ENCODE assay signal across 27 cellular contexts in genomic region chr3:156126467-156126866, GRCh38.
"Had no signal": no experiment of that assay in that cellular context is flagged by ENCODE, and none has a peak within 500 bp of the region (broad histone marks: within the 10 kb centered on the region; RNA-seq: fewer than 3 reads in every experiment).

No MANE protein-coding gene starts in this region.

- DNase-seq: stimulated activated CD4-positive, alpha-beta T cell treated with anti-CD3 and anti-CD28 coated beads, Interleukin-2, amount 100 ng/mL, for 48 hours; stimulated activated CD4-positive, alpha-beta T cell treated with anti-CD3 and anti-CD28 coated beads, Interleukin-4, amount 100 ng/mL, for 1 hour; stimulated activated CD4-positive, alpha-beta T cell treated with anti-CD3 and anti-CD28 coated beads, Interleukin-4, amount 100 ng/mL, for 24 hours; stimulated activated CD4-positive, alpha-beta T cell treated with anti-CD3 and anti-CD28 coated beads, Interleukin-4, amount 100 ng/mL, for 4 hours; stimulated activated CD8-positive, alpha-beta memory T cell treated with anti-CD3 and anti-CD28 coated beads, Interleukin-4, amount 100 ng/mL, for 48 hours; stimulated activated naive B cell treated with anti-CD40 and anti-IgM and Interleukin-4, amounts not matched to agents 10 μg/mL and 1 μg/mL and 100 μg/mL, for 72 hours; stimulated activated naive CD4-positive, alpha-beta T cell; stimulated activated naive CD4-positive, alpha-beta T cell treated with Interleukin-2 at 50 U/mL for 16 hours; stimulated activated naive CD8-positive, alpha-beta T cell treated with anti-CD3 and anti-CD28 coated beads, Interleukin-15, amount 100 ng/mL, for 72 hours; stimulated activated naive CD8-positive, alpha-beta T cell treated with anti-CD3 and anti-CD28 coated beads, Interleukin-15, Interleukin-2, amounts not matched to agents 100 U/mL and 50 U/mL, for 24 hours; stomach; substantia nigra; testis; thyroid gland; tibial artery; transverse colon; upper lobe of left lung; upper lobe of right lung; uterus had no signal

- H3K36me3 ChIP-seq: stomach, suprapubic skin, thoracic aorta, thyroid gland, tibial artery, tibial nerve, transverse colon, upper lobe of left lung, upper lobe of right lung, uterus, vagina had no signal

- H3K27me3 Mint-ChIP-seq: stimulated activated memory B cell treated with anti-CD40 and anti-IgM and Interleukin-4, amounts not matched to agents 10 μg/mL and 1 μg/mL and 100 μg/mL, for 72 hours; stimulated activated naive CD8-positive, alpha-beta T cell treated with anti-CD3 and anti-CD28 coated beads, Interleukin-15, amount 100 ng/mL, for 72 hours had no signal

- H3K27me3 ChIP-seq: stomach, suprapubic skin, testis, thyroid gland, tibial artery, tibial nerve, transverse colon, upper lobe of left lung, upper lobe of right lung, uterus, vagina had no signal

- H3K9me3 ChIP-seq: stomach, suprapubic skin, testis, thoracic aorta, thyroid gland, tibial artery, tibial nerve, transverse colon, upper lobe of left lung, upper lobe of right lung, uterus, vagina had no signal

- H3K4me1 ChIP-seq: stomach, suprapubic skin, transverse colon, upper lobe of left lung, upper lobe of right lung, uterus, vagina had no signal

- H3K9me3 Mint-ChIP-seq: stimulated activated effector memory CD8-positive, alpha-beta T cell treated with anti-CD3 and anti-CD28 coated beads, Interleukin-12 subunit alpha, Interleukin-12 subunit beta, amount 100 ng/mL, for 72 hours; stimulated activated memory B cell treated with anti-CD40 and anti-IgM and Interleukin-4, amounts not matched to agents 10 μg/mL and 1 μg/mL and 100 μg/mL, for 72 hours; stimulated activated naive B cell treated with anti-CD40 and anti-IgM and Interleukin-4, amounts not matched to agents 10 μg/mL and 1 μg/mL and 100 μg/mL, for 72 hours; stimulated activated naive CD8-positive, alpha-beta T cell treated with anti-CD3 and anti-CD28 coated beads, Interleukin-15, amount 100 ng/mL, for 72 hours; stimulated activated naive CD8-positive, alpha-beta T cell treated with anti-CD3 and anti-CD28 coated beads, Interleukin-15, Interleukin-2, amounts not matched to agents 100 ng/mL and 50 ng/mL, for 24 hours; type B pancreatic cell had no signal

- H3K4me1 Mint-ChIP-seq: stimulated activated effector memory CD8-positive, alpha-beta T cell treated with anti-CD3 and anti-CD28 coated beads, Interleukin-12 subunit alpha, Interleukin-12 subunit beta, amount 100 ng/mL, for 72 hours; stimulated activated memory B cell treated with anti-CD40 and anti-IgM and Interleukin-4, amounts not matched to agents 10 μg/mL and 1 μg/mL and 100 μg/mL, for 72 hours; stimulated activated naive B cell treated with anti-CD40 and anti-IgM and Interleukin-4, amounts not matched to agents 10 μg/mL and 1 μg/mL and 100 μg/mL, for 72 hours; stimulated activated naive CD8-positive, alpha-beta T cell treated with anti-CD3 and anti-CD28 coated beads, Interleukin-15, amount 100 ng/mL, for 72 hours had no signal

- H3K36me3 Mint-ChIP-seq: stimulated activated effector memory CD8-positive, alpha-beta T cell treated with anti-CD3 and anti-CD28 coated beads, Interleukin-12 subunit alpha, Interleukin-12 subunit beta, amount 100 ng/mL, for 72 hours; stimulated activated memory B cell treated with anti-CD40 and anti-IgM and Interleukin-4, amounts not matched to agents 10 μg/mL and 1 μg/mL and 100 μg/mL, for 72 hours; stimulated activated naive B cell treated with anti-CD40 and anti-IgM and Interleukin-4, amounts not matched to agents 10 μg/mL and 1 μg/mL and 100 μg/mL, for 72 hours; type B pancreatic cell had no signal

- H3K4me3 Mint-ChIP-seq: stimulated activated effector memory CD8-positive, alpha-beta T cell treated with anti-CD3 and anti-CD28 coated beads, Interleukin-12 subunit alpha, Interleukin-12 subunit beta, amount 100 ng/mL, for 72 hours; stimulated activated memory B cell treated with anti-CD40 and anti-IgM and Interleukin-4, amounts not matched to agents 10 μg/mL and 1 μg/mL and 100 μg/mL, for 72 hours; stimulated activated naive B cell treated with anti-CD40 and anti-IgM and Interleukin-4, amounts not matched to agents 10 μg/mL and 1 μg/mL and 100 μg/mL, for 72 hours; stimulated activated naive CD8-positive, alpha-beta T cell treated with anti-CD3 and anti-CD28 coated beads, Interleukin-15, amount 100 ng/mL, for 72 hours; stimulated activated naive CD8-positive, alpha-beta T cell treated with anti-CD3 and anti-CD28 coated beads, Interleukin-15, Interleukin-2, amounts not matched to agents 100 ng/mL and 50 ng/mL, for 24 hours; type B pancreatic cell had no signal

- H3K4me3 ChIP-seq: stomach, suprapubic skin, testis, thoracic aorta, thyroid gland, tibial artery, tibial nerve, transverse colon, upper lobe of left lung, upper lobe of right lung, uterus, vagina had no signal

- H3K27ac Mint-ChIP-seq: stimulated activated effector memory CD8-positive, alpha-beta T cell treated with anti-CD3 and anti-CD28 coated beads, Interleukin-12 subunit alpha, Interleukin-12 subunit beta, amount 100 ng/mL, for 72 hours; stimulated activated memory B cell treated with anti-CD40 and anti-IgM and Interleukin-4, amounts not matched to agents 10 μg/mL and 1 μg/mL and 100 μg/mL, for 72 hours; stimulated activated naive B cell treated with anti-CD40 and anti-IgM and Interleukin-4, amounts not matched to agents 10 μg/mL and 1 μg/mL and 100 μg/mL, for 72 hours; stimulated activated naive CD8-positive, alpha-beta T cell treated with anti-CD3 and anti-CD28 coated beads, Interleukin-15, amount 100 ng/mL, for 72 hours; stimulated activated naive CD8-positive, alpha-beta T cell treated with anti-CD3 and anti-CD28 coated beads, Interleukin-15, Interleukin-2, amounts not matched to agents 100 ng/mL and 50 ng/mL, for 24 hours; type B pancreatic cell had no signal

- H3K27ac ChIP-seq: stomach, suprapubic skin, testis, thoracic aorta, thyroid gland, tibial artery, tibial nerve, transverse colon, upper lobe of left lung, upper lobe of right lung, uterus, vagina had no signal
